12 cellular contexts compared by ENCODE assay signal in genomic region chr4:78601013-78601412, GRCh38. TPM values are rescaled to one million over a fixed set of nuclear protein-coding genes. Genes with fewer than 3 reads are reported as not detected.
DNase-seq lines count a peak whose midpoint lies in the region; ATAC-seq and TF ChIP-seq lines count a peak whose summit lies in the region.
"Had no signal": no experiment of that assay in that cellular context is flagged by ENCODE, and none has a peak within 500 bp of the region (broad histone marks: within the 10 kb centered on the region; RNA-seq: fewer than 3 reads in every experiment).

No MANE protein-coding gene starts in this region.

- H3K36me3 ChIP-seq in neutrophil = peaks cover 97% of the 10 kb centered on the region
- H3K36me3 ChIP-seq: gastrocnemius medialis had no signal

- CTCF ChIA-PET in HEK293T (lab: Yijun Ruan, JAX) = no interaction called here

- TF ChIP-seq CTCF in neutrophil (IDR thresholded peaks at IDR 0.05) = no peak

- H3K4me1 ChIP-seq in neutrophil (ENCODE audit: control insufficient read depth in 1 of 2, insufficient read depth in 1 of 2, low read depth in 1 of 2, low read length in 1 of 2) = peaks cover 0 to 3% of the 10 kb centered on the region in 2 experiments
- H3K4me1 ChIP-seq: gastrocnemius medialis had no signal

- no peaks in the 10 kb centered on the region for H3K9me3 ChIP-seq in neutrophil
- H3K9me3 ChIP-seq: gastrocnemius medialis, left ventricle myocardium inferior had no signal

- peak overlapping the region; percentile 4 for H3K27ac ChIP-seq in neutrophil
- H3K27ac ChIP-seq: gastrocnemius medialis had no signal

- no peak for DNase-seq in Right ventricle myocardium inferior (ENCODE audit: missing footprints)
- DNase-seq in HEK293T (ENCODE audit: extremely low spot score) = no peak
- no peak for DNase-seq in RKO (ENCODE audit: low spot score)
- no peak for DNase-seq in occipital lobe (lab: John Stamatoyannopoulos, UW)
- DNase-seq: activated naive CD4-positive, alpha-beta T cell treated with anti-CD3 and anti-CD28 coated beads, Interleukin-2, amount 50 U/mL, for 16 hours; gastrocnemius medialis; left ventricle myocardium inferior; stimulated activated CD4-positive, alpha-beta T cell treated with anti-CD3 and anti-CD28 coated beads, Interleukin-4, amount 100 ng/mL, for 4 hours had no signal

- no peak overlapping the region for H3K4me3 ChIP-seq in neutrophil (ENCODE audit: low read depth in 1 of 2, low read length in 1 of 2)
- H3K4me3 ChIP-seq: gastrocnemius medialis, left ventricle myocardium inferior had no signal

- intact Hi-C loops in Right ventricle myocardium inferior (cut with DNase I) = loop anchor here (10.0 kb wide), 1 partner anchor 646 kb away; no protein-coding TSS in a partner anchor

- ATAC-seq in GM18861 (IDR thresholded peaks at IDR 0.05; ENCODE audit: unreplicated experiment) = peak; percentile 87
- peak; percentile 81 for ATAC-seq in GM21619 (IDR thresholded peaks at IDR 0.05; ENCODE audit: unreplicated experiment)
- ATAC-seq in HG03442 (IDR thresholded peaks at IDR 0.05; ENCODE audit: unreplicated experiment) = peak; percentile 96
- ATAC-seq in Right ventricle myocardium inferior = no peak
- ATAC-seq: gastrocnemius medialis had no signal

- POLR2A ChIA-PET in HEK293T (lab: Yijun Ruan, JAX) = no interaction called here

- no peaks in the 10 kb centered on the region for H3K27me3 ChIP-seq in neutrophil
- H3K27me3 ChIP-seq: gastrocnemius medialis had no signal

TF ChIP-seq in HEK293T, 16 proteins besides CTCF, POLR2A, EP300 and RAD21:
- TF ChIP-seq FOXK2 (IDR thresholded peaks at IDR 0.05) (no peak), ELF4 (IDR thresholded peaks at IDR 0.05) (no peak), L3MBTL2 (conservative IDR thresholded peaks at IDR 0.05) (no peak), ZNF384 (IDR thresholded peaks at IDR 0.05) (no peak), FOXM1 (IDR thresholded peaks at IDR 0.05; ENCODE audit: borderline replicate concordance) (no peak), CTBP1 (IDR thresholded peaks at IDR 0.05; ENCODE audit: borderline replicate concordance) (no peak), PKNOX1 (IDR thresholded peaks at IDR 0.05) (no peak), FOXA1 (IDR thresholded peaks at IDR 0.05) (no peak), HDGF (IDR thresholded peaks at IDR 0.05; ENCODE audit: borderline replicate concordance) (no peak), SUZ12 (IDR thresholded peaks at IDR 0.05) (no peak), SP1 (IDR thresholded peaks at IDR 0.05) (no peak), LEF1 (IDR thresholded peaks at IDR 0.05; ENCODE audit: borderline replicate concordance) (no peak), NFRKB (IDR thresholded peaks at IDR 0.05) (no peak), BHLHE40 (IDR thresholded peaks at IDR 0.05; ENCODE audit: borderline replicate concordance) (no peak)

RNA-seq across cellular contexts. Expression of gene ANXA3, which starts 49.4 kb away (rescaled TPM):
- total RNA-seq in Right ventricle myocardium inferior = 54.5 TPM
- 5.1 TPM for total RNA-seq in occipital lobe
